Comparison of ENCODE assay signal across 19 cellular contexts in genomic region chr6:10487668-10488327, GRCh38. TPM values are rescaled to one million over a fixed set of nuclear protein-coding genes. Genes with fewer than 3 reads are reported as not detected.
DNase-seq lines count a peak whose midpoint lies in the region; ATAC-seq, FAIRE-seq and TF ChIP-seq lines count a peak whose summit lies in the region.
"Had no signal": no experiment of that assay in that cellular context is flagged by ENCODE, and none has a peak within 500 bp of the region (broad histone marks: within the 10 kb centered on the region; RNA-seq: fewer than 3 reads in every experiment).

No MANE protein-coding gene starts in this region.

- FAIRE-seq in H1 (lab: Jason Lieb, UNC) = no peak
- FAIRE-seq: HTR-8/SVneo had no signal

- no peak overlapping the region for H2AK5ac ChIP-seq in H1 (ENCODE audit: low read depth, low read length)

- no peak for TF ChIP-seq EP300 in H1 (IDR thresholded peaks at IDR 0.05; ENCODE audit: borderline replicate concordance in 1 of 2, low read depth in 2 of 2, low read length in 2 of 2)

- H3K9me3 ChIP-seq in H1 (ENCODE audit: insufficient read depth in 2 of 2, low read depth in 1 of 2, low read length in 1 of 2) (peaks cover 0 to 4% of the 10 kb centered on the region in 2 experiments; a peak in 2 of 4 replicates), smooth muscle cell (replicated peaks; ENCODE audit: low read depth) (no peaks in the 10 kb centered on the region)

- no peak overlapping the region for H3K14ac ChIP-seq in H1 (ENCODE audit: insufficient read length)

- H4K91ac ChIP-seq in H1 (replicated peaks; ENCODE audit: insufficient read length, low read length) = no peak overlapping the region

- peak; percentile 62 for DNase-seq in Right ventricle myocardium inferior (ENCODE audit: missing footprints)
- no peak for DNase-seq in left ventricle myocardium superior
- DNase-seq in H1 (ENCODE audit: low read depth in 1 of 2, low spot score in 2 of 2) = peak; percentile 25 to 58
- peak; percentile 68 for DNase-seq in islet precursor cell
- DNase-seq in smooth muscle cell (lab: John Stamatoyannopoulos, UW; ENCODE audit: unreplicated experiment) = no peak
- no peak for DNase-seq in NCI-H1930 (lab: John Stamatoyannopoulos, UW)
- DNase-seq in SKM-1 treated with dmso at 0.1 percent for 144 hours (lab: John Stamatoyannopoulos, UW; ENCODE audit: unreplicated experiment) = no peak
- DNase-seq in NCI-H2171 (lab: John Stamatoyannopoulos, UW) = no peak
- DNase-seq: 8988T; CD8-positive, alpha-beta memory T cell; KG1; MG63; NCI-H1092 treated with DMSO at 0.1 percent for 48 hours; NCI-H1694 treated with DMSO at 0.1 percent for 48 hours; NCI-H446; PC-3 had no signal

- CTCF ChIA-PET in H1 (lab: Charles Lee; ENCODE audit: partially characterized antibody) = interaction anchor here (1.0 to 4.2 kb wide), 13 partner anchors 9 to 250 kb away, joined by 3 to 37 read pairs (median 3); no protein-coding TSS in a partner anchor

- H4K5ac ChIP-seq in H1 (ENCODE audit: insufficient read length, low read depth, low read length) = no peak overlapping the region

- H3K18ac ChIP-seq in H1 (ENCODE audit: extremely low read depth, low read length) = no peak overlapping the region

- H3K27ac ChIP-seq in H1 (ENCODE audit: low read depth, low read length) (no peak overlapping the region), smooth muscle cell (ENCODE audit: low read depth) (no peak overlapping the region)
- H3K27ac ChIP-seq: BLaER1 had no signal

- H3K27me3 ChIP-seq in H1 (replicated peaks in 1 of 4; ENCODE audit: control insufficient read depth in 3 of 4, extremely low read depth in 1 of 4, insufficient read depth in 3 of 4, low read length in 3 of 4) (peaks cover 0 to 8% (median 1%) of the 10 kb centered on the region in 4 experiments; a peak in 4 of 7 replicates), smooth muscle cell (ENCODE audit: low read depth) (peaks cover 17% of the 10 kb centered on the region)
- H3K27me3 ChIP-seq: BLaER1, MG63 had no signal

- 0 out of 2 replicates have a peak overlapping the region, but pooled peaks have one; percentile 32 for H2BK15ac ChIP-seq in H1 (ENCODE audit: low read length)

- peak overlapping the region; percentile 65; the same call in 1 of the 2 replicates for H4K8ac ChIP-seq in H1 (ENCODE audit: extremely low read depth, insufficient read depth, low read length)

- H2BK20ac ChIP-seq in H1 (ENCODE audit: low read length) = no peak overlapping the region

- no peak overlapping the region for H2BK120ac ChIP-seq in H1 (replicated peaks; ENCODE audit: low read depth, low read length)

- H3K56ac ChIP-seq in H1 (replicated peaks; ENCODE audit: insufficient read length, low read depth, low read length) = no peak overlapping the region

- TF ChIP-seq POLR2A in H1 (IDR thresholded peaks at IDR 0.05; ENCODE audit: control extremely low read depth in 1 of 2, low read depth in 2 of 2, low read length in 2 of 2) = no peak

- H3K9ac ChIP-seq in H1 (replicated peaks in 1 of 4; ENCODE audit: extremely low read depth in 1 of 4, low read depth in 3 of 4, low read length in 3 of 4) (no peak overlapping the region; a peak in 1 of 7 replicates), smooth muscle cell (ENCODE audit: low read depth) (no peak overlapping the region)
- H3K9ac ChIP-seq: BLaER1 had no signal

- H4K20me1 ChIP-seq in H1 (replicated peaks in 1 of 2; ENCODE audit: control insufficient read depth in 1 of 2, insufficient read depth in 2 of 2, low read length in 2 of 2) (no peaks in the 10 kb centered on the region), smooth muscle cell (ENCODE audit: low read depth) (no peaks in the 10 kb centered on the region)
- H4K20me1 ChIP-seq: BLaER1 had no signal

- H3K23me2 ChIP-seq in H1 (ENCODE audit: low read depth, low read length) = no peaks in the 10 kb centered on the region

- POLR2A ChIA-PET in H1 (lab: Charles Lee; ENCODE audit: partially characterized antibody) = interaction anchor here (1.1 to 1.3 kb wide), 3 partner anchors 12 to 172 kb away, joined by 3 to 5 read pairs (median 4); no protein-coding TSS in a partner anchor

- H3K23ac ChIP-seq in H1 (ENCODE audit: insufficient read length) = no peak overlapping the region

- no peaks in the 10 kb centered on the region for H3K79me1 ChIP-seq in H1 (ENCODE audit: low read depth, low read length)

- H3K4me3 ChIP-seq in H1 (ENCODE audit: extremely low read depth in 1 of 4, insufficient read depth in 2 of 4, low read depth in 3 of 4, low read length in 4 of 4) (peak overlapping the region; percentile 13 to 54 (median 18); a peak in 7 of 8 replicates), smooth muscle cell (peak overlapping the region; percentile 17)
- H3K4me3 ChIP-seq: BLaER1, MG63 had no signal

- 32% methylated on average over 25 of the region's 44 CpGs; no CpG with 5 or more reads in 1 of the 2 experiments for WGBS in H1 (ENCODE audit: extremely low coverage in 1 of 2, insufficient coverage in 1 of 2, insufficient read length in 1 of 2, insufficient replicate concordance in 2 of 2, low coverage in 1 of 2, low lambda C conversion rate in 2 of 2, missing lambda C conversion rate in 1 of 2), 2 experiments
- WGBS in smooth muscle cell (ENCODE audit: low lambda C conversion rate) = 52% methylated on average over 43 of the region's 44 CpGs

- peak overlapping the region; percentile 81; the same call in 1 of the 2 replicates for H2AFZ ChIP-seq in H1 (ENCODE audit: low read length)
- peak overlapping the region; percentile 18 for H2AFZ ChIP-seq in smooth muscle cell (ENCODE audit: low read depth)

- no peak for TF ChIP-seq CTCF in H1 (IDR thresholded peaks at IDR 0.05; ENCODE audit: control extremely low read depth in 1 of 3, insufficient read depth in 1 of 3, low read depth in 1 of 3, low read length in 3 of 3)
- no peak for TF ChIP-seq CTCF in smooth muscle cell (IDR thresholded peaks at IDR 0.05; ENCODE audit: borderline replicate concordance, insufficient read depth, poor library complexity, severe bottlenecking)

- H3K4me2 ChIP-seq in H1 (ENCODE audit: insufficient read depth in 1 of 2, low read depth in 2 of 2, low read length in 2 of 2) (peak overlapping the region; percentile 51 to 61), smooth muscle cell (peak overlapping the region; percentile 79)
- H3K4me2 ChIP-seq: BLaER1 had no signal

- H3K4me1 ChIP-seq in H1 (replicated peaks in 1 of 4; ENCODE audit: control insufficient read depth in 3 of 4, insufficient read depth in 4 of 4, low read length in 3 of 4) = no peaks in the 10 kb centered on the region; a peak in 1 of 7 replicates
- no peaks in the 10 kb centered on the region for H3K4me1 ChIP-seq in smooth muscle cell (ENCODE audit: low read depth)
- H3K4me1 ChIP-seq: BLaER1 had no signal

- H3K36me3 ChIP-seq in H1 (ENCODE audit: control insufficient read depth in 2 of 4, insufficient read depth in 4 of 4, low read length in 3 of 4) (no peaks in the 10 kb centered on the region), smooth muscle cell (ENCODE audit: low read depth) (no peaks in the 10 kb centered on the region)
- H3K36me3 ChIP-seq: BLaER1, MG63 had no signal

- no peak for ATAC-seq in Right ventricle myocardium inferior
- no peak for ATAC-seq in left ventricle myocardium superior
- ATAC-seq: HCT116, PC-3 had no signal

- no peak for TF ChIP-seq RAD21 in H1 (IDR thresholded peaks at IDR 0.05 in 1 of 2, conservative IDR thresholded peaks at IDR 0.05 in 1 of 2; ENCODE audit: low read depth in 2 of 2, low read length in 2 of 2)

- H3K4ac ChIP-seq in H1 (replicated peaks; ENCODE audit: insufficient read length, low read depth, low read length) = no peak overlapping the region

- H3K79me2 ChIP-seq in H1 (ENCODE audit: control insufficient read depth in 1 of 2, insufficient read depth in 2 of 2, low read length in 2 of 2) (no peaks in the 10 kb centered on the region), smooth muscle cell (ENCODE audit: low read depth) (no peaks in the 10 kb centered on the region)

- H2BK5ac ChIP-seq in H1 (ENCODE audit: low read depth, low read length) = no peak overlapping the region

- H3F3A ChIP-seq in smooth muscle cell (ENCODE audit: low read depth) = no peaks in the 10 kb centered on the region

- intact Hi-C loops in Right ventricle myocardium inferior (cut with DNase I) (no loop called here), left ventricle myocardium superior (cut with micrococcal nuclease) (no loop called here)

- no peak overlapping the region for H2BK12ac ChIP-seq in H1 (ENCODE audit: low read depth, low read length)

TF ChIP-seq in H1, 55 proteins besides CTCF, POLR2A, EP300 and RAD21 (continues in another document):
- TF ChIP-seq SP4 (IDR thresholded peaks at IDR 0.05; ENCODE audit: low read length) (no peak), ATF2 (IDR thresholded peaks at IDR 0.05; ENCODE audit: low read length) (no peak), GTF2F1 (IDR thresholded peaks at IDR 0.05; ENCODE audit: borderline replicate concordance, low read depth, low read length) (no peak)
- TF ChIP-seq, protein P1, sequence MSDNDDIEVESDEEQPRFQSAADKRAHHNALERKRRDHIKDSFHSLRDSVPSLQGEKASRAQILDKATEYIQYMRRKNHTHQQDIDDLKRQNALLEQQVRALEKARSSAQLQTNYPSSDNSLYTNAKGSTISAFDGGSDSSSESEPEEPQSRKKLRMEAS (IDR thresholded peaks at IDR 0.05) = peak; percentile 48

RNA-seq across cellular contexts. Expression of gene GCNT2, which starts 33.4 kb away (rescaled TPM):
- total RNA-seq in Right ventricle myocardium inferior = 51.9 TPM
- total RNA-seq in left ventricle myocardium superior = 41.8 TPM
- total RNA-seq in H1 (2021; fragmentation: NEBNext Ultra II Directional; extraction: Animal tissue kit (Norgen Biotek cat#: 25700)) = 52.5 and 54.3 TPM in 2 replicates
- 14.4 and 19.3 TPM in 2 replicates for polyA plus RNA-seq in H1 (2011; rRNA removed)
- polyA plus RNA-seq in H1 (2011; cell fraction: cytosol; rRNA removed) = 23.1 TPM
- 17.0 TPM for polyA plus RNA-seq in H1 (2011; cell fraction: nucleus; rRNA removed)
- 24.0 to 35.0 TPM (median 27.9 TPM) in 4 replicates for polyA plus RNA-seq in H1 (2012, experiment 1 of 2)
- 3.7 TPM for polyA plus RNA-seq in H1 (2012, experiment 2 of 2)
- 38.9 TPM for polyA plus RNA-seq in H1 (2013, experiment 1 of 2)
- 43.7 TPM for polyA plus RNA-seq in H1 (2013, experiment 2 of 2)
- polyA minus RNA-seq in H1 (2011; rRNA and poly(A)+ RNA removed) = 77.9 and 94.2 TPM in 2 replicates
- 36.0 TPM for polyA minus RNA-seq in H1 (2011; cell fraction: cytosol; rRNA and poly(A)+ RNA removed)
- 104 TPM for polyA minus RNA-seq in H1 (2011; cell fraction: nucleus; rRNA and poly(A)+ RNA removed)
- 2.4 and 3.6 TPM in 2 replicates for total RNA-seq in smooth muscle cell
- 0.13 and 3.0 TPM in 2 replicates for polyA plus RNA-seq in smooth muscle cell

Comparison
In these comparisons a context has a peak if more than half of its experiments do, and no peak if none do; other contexts are left out.
1. DNase-seq: peak in Right ventricle myocardium inferior (single experiment), H1 (2 of 2) and islet precursor cell (single experiment); none in left ventricle myocardium superior (single experiment), smooth muscle cell (single experiment), NCI-H1930 (0 of 2), SKM-1 treated with dmso at 0.1 percent for 144 hours (single experiment) and NCI-H2171 (single experiment).